Comparison of ENCODE assay signal across 16 cellular contexts in genomic region chr15:69793436-69793782, GRCh38.
"Had no signal": no experiment of that assay in that cellular context is flagged by ENCODE, and none has a peak within 500 bp of the region (broad histone marks: within the 10 kb centered on the region; RNA-seq: fewer than 3 reads in every experiment).

No MANE protein-coding gene starts in this region.

- H3K27ac Mint-ChIP-seq: activated CD4-positive, alpha-beta T cell treated with anti-CD3 and anti-CD28 coated beads, Interleukin-2, amount 10 ng/mL, durations not matched to agents 7 days and 5 days; activated CD8-positive, alpha-beta T cell treated with anti-CD3 and anti-CD28 coated beads, Interleukin-2, amount 10 ng/mL, durations not matched to agents 7 days and 5 days; activated naive CD4-positive, alpha-beta T cell treated with anti-CD3 and anti-CD28 coated beads, Interleukin-2, amount 10 ng/mL, durations not matched to agents 7 days and 5 days; dendritic cell treated with granulocyte-macrophage colony-stimulating factor and Interleukin-4, amounts not matched to agents 40 ng/mL and 50 ng/mL, for 4 days; stimulated activated naive B cell treated with anti-CD40 and anti-IgM and Interleukin-4, amounts not matched to agents 10 μg/mL and 1 μg/mL and 100 μg/mL, for 72 hours had no signal

- H3K4me1 Mint-ChIP-seq: activated naive CD4-positive, alpha-beta T cell treated with anti-CD3 and anti-CD28 coated beads, Interleukin-2, amount 10 ng/mL, durations not matched to agents 7 days and 5 days had no signal

- H3K36me3 ChIP-seq: lower lobe of right lung had no signal

- H3K9me3 ChIP-seq: lower lobe of right lung had no signal

- H3K4me3 Mint-ChIP-seq: activated CD4-positive, alpha-beta T cell treated with anti-CD3 and anti-CD28 coated beads, Interleukin-2, amount 10 ng/mL, durations not matched to agents 7 days and 5 days; activated CD8-positive, alpha-beta T cell treated with anti-CD3 and anti-CD28 coated beads, Interleukin-2, amount 10 ng/mL, durations not matched to agents 7 days and 5 days; activated naive CD4-positive, alpha-beta T cell treated with anti-CD3 and anti-CD28 coated beads, Interleukin-2, amount 10 ng/mL, durations not matched to agents 7 days and 5 days; dendritic cell treated with granulocyte-macrophage colony-stimulating factor and Interleukin-4, amounts not matched to agents 40 ng/mL and 50 ng/mL, for 4 days; natural killer cell treated with Interleukin-12 subunit alpha and Interleukin-12 subunit beta and Interleukin-15 and Interleukin-18, amount 100 ng/mL, for 72 hours; stimulated activated naive B cell treated with anti-CD40 and anti-IgM and Interleukin-4, amounts not matched to agents 10 μg/mL and 1 μg/mL and 100 μg/mL, for 72 hours had no signal

- H3K27ac ChIP-seq: epithelial cell of prostate, foreskin keratinocyte had no signal

- DNase-seq: activated CD4-positive, alpha-beta T cell treated with anti-CD3 and anti-CD28 coated beads, Interleukin-2, amount 10 ng/mL, durations not matched to agents 7 days and 5 days; activated CD8-positive, alpha-beta memory T cell treated with anti-CD3 and anti-CD28 coated beads, Interleukin-2, amount 50 U/mL, for 48 hours; activated CD8-positive, alpha-beta T cell treated with anti-CD3 and anti-CD28 coated beads, Interleukin-2, amount 10 ng/mL, durations not matched to agents 7 days and 5 days; activated effector memory CD4-positive, alpha-beta T cell treated with Interleukin-2 at 50 U/mL for 16 hours; activated naive CD4-positive, alpha-beta T cell treated with anti-CD3 and anti-CD28 coated beads, Interleukin-2, amount 10 ng/mL, durations not matched to agents 7 days and 5 days; cerebellar nuclear complex; foreskin keratinocyte; lower lobe of right lung; retina; stimulated activated CD4-positive, alpha-beta T cell treated with anti-CD3 and anti-CD28 coated beads, Interleukin-4, amount 100 ng/mL, for 1 hour; stimulated activated naive B cell treated with anti-CD40 and anti-IgM and Interleukin-4, amounts not matched to agents 10 μg/mL and 1 μg/mL and 100 μg/mL, for 72 hours; T-helper 1 cell had no signal

- H3K4me3 ChIP-seq: lower lobe of right lung, skin epidermis had no signal

- ATAC-seq: activated CD8-positive, alpha-beta T cell treated with anti-CD3 and anti-CD28 coated beads, Interleukin-2, amount 10 ng/mL, durations not matched to agents 7 days and 5 days; foreskin keratinocyte; natural killer cell treated with Interleukin-12 subunit alpha and Interleukin-12 subunit beta and Interleukin-15 and Interleukin-18, amount 100 ng/mL, for 72 hours; stimulated activated naive B cell treated with anti-CD40 and anti-IgM and Interleukin-4, amounts not matched to agents 10 μg/mL and 1 μg/mL and 100 μg/mL, for 72 hours had no signal

- H3K36me3 Mint-ChIP-seq: activated naive CD4-positive, alpha-beta T cell treated with anti-CD3 and anti-CD28 coated beads, Interleukin-2, amount 10 ng/mL, durations not matched to agents 7 days and 5 days had no signal
